ENCODE assay signal across 7 cellular contexts in genomic region chr4:109731052-109731545, GRCh38. TPM values are rescaled to one million over a fixed set of nuclear protein-coding genes. Genes with fewer than 3 reads are reported as not detected.
A peak's percentile ranks its signal among the peaks of the same experiment; 100 is the strongest.
DNase-seq lines count a peak whose midpoint lies in the region; ATAC-seq and TF ChIP-seq lines count a peak whose summit lies in the region.
"Not testable (repeated sequence)": the region's sequence is repeated elsewhere in the genome, so short reads cannot be mapped to it uniquely, and the experiment has no call there.

No MANE protein-coding gene starts in this region.

- WGBS in body of pancreas, 2 donors = 86 to 88% methylated on average over 11 of the region's 11 CpGs

- not testable (repeated sequence) for H2AFZ ChIP-seq in Karpas-422 (ENCODE audit: low read length)

- not testable (repeated sequence) for H3K36me3 ChIP-seq in Karpas-422 (ENCODE audit: insufficient read depth, low read length); body of pancreas (replicated peaks in 1 of 2; ENCODE audit: insufficient read depth in 1 of 2, low read depth in 2 of 2); iPS-18a (ENCODE audit: control insufficient read depth, low read depth, low read length); skeletal muscle satellite cell (ENCODE audit: insufficient read depth, low read length)

- H3K27ac Mint-ChIP-seq in Calu3 (ENCODE audit: unreplicated experiment); activated CD4-positive, alpha-beta T cell treated with anti-CD3 and anti-CD28 coated beads, Interleukin-2, amount 10 ng/mL, durations not matched to agents 7 days and 5 days; nephron progenitor cell: not testable (repeated sequence)

- peak overlapping the region; percentile 63 for H3K4me3 Mint-ChIP-seq in Calu3 (ENCODE audit: low read depth, unreplicated experiment)
- H3K4me3 Mint-ChIP-seq in activated CD4-positive, alpha-beta T cell treated with anti-CD3 and anti-CD28 coated beads, Interleukin-2, amount 10 ng/mL, durations not matched to agents 7 days and 5 days = peak overlapping the region; percentile 77
- H3K4me3 Mint-ChIP-seq in nephron progenitor cell = peak overlapping the region; percentile 86

- not testable (repeated sequence) for H3K27me3 Mint-ChIP-seq in Calu3 (ENCODE audit: unreplicated experiment); activated CD4-positive, alpha-beta T cell treated with anti-CD3 and anti-CD28 coated beads, Interleukin-2, amount 10 ng/mL, durations not matched to agents 7 days and 5 days
- peaks cover 26% of the 10 kb centered on the region for H3K27me3 Mint-ChIP-seq in nephron progenitor cell (ENCODE audit: low read depth, poor library complexity)

- H3K4me1 ChIP-seq in Karpas-422 (ENCODE audit: low read length) (peaks cover 23% of the 10 kb centered on the region), body of pancreas (peaks cover 48% of the 10 kb centered on the region), iPS-18a (ENCODE audit: control insufficient read depth, low read depth, low read length) (peaks cover 14% of the 10 kb centered on the region), skeletal muscle satellite cell (ENCODE audit: control insufficient read depth, insufficient read depth, low read length) (peaks cover 17% of the 10 kb centered on the region)

- peaks cover 30% of the 10 kb centered on the region for H3K79me2 ChIP-seq in Karpas-422 (ENCODE audit: low read length)

- H3K9me3 ChIP-seq in Karpas-422 (ENCODE audit: low read length); body of pancreas; iPS-18a (ENCODE audit: control insufficient read depth, low read depth, low read length); skeletal muscle satellite cell (replicated peaks; ENCODE audit: low read length): not testable (repeated sequence)

- not testable (repeated sequence) for H3K9me3 Mint-ChIP-seq in Calu3 (ENCODE audit: low read depth, unreplicated experiment); activated CD4-positive, alpha-beta T cell treated with anti-CD3 and anti-CD28 coated beads, Interleukin-2, amount 10 ng/mL, durations not matched to agents 7 days and 5 days; nephron progenitor cell

- H3K9ac ChIP-seq in Karpas-422 (ENCODE audit: low read length) (peak overlapping the region; percentile 78; the same call in 1 of the 2 replicates), iPS-18a (ENCODE audit: low read length) (peak overlapping the region; percentile 77), skeletal muscle satellite cell (ENCODE audit: low read depth, low read length) (peak overlapping the region; percentile 81)

- H3K27ac ChIP-seq in Karpas-422 (ENCODE audit: low read length); iPS-18a (ENCODE audit: low read length): not testable (repeated sequence)
- peak overlapping the region; percentile 91 to 97 (median 96) for H3K27ac ChIP-seq in body of pancreas

- H4K20me1 ChIP-seq in Karpas-422 (ENCODE audit: insufficient read depth, low read depth, low read length) = peaks cover 10% of the 10 kb centered on the region; the same call in 1 of the 2 replicates

- H3K4me1 Mint-ChIP-seq in Calu3 (ENCODE audit: low read depth, unreplicated experiment) = peaks cover 16% of the 10 kb centered on the region
- H3K4me1 Mint-ChIP-seq in activated CD4-positive, alpha-beta T cell treated with anti-CD3 and anti-CD28 coated beads, Interleukin-2, amount 10 ng/mL, durations not matched to agents 7 days and 5 days = peaks cover 19% of the 10 kb centered on the region
- peaks cover 18% of the 10 kb centered on the region for H3K4me1 Mint-ChIP-seq in nephron progenitor cell

- H3K27me3 ChIP-seq in Karpas-422 (ENCODE audit: low read length); body of pancreas; iPS-18a (ENCODE audit: control insufficient read depth, insufficient read depth, low read length); skeletal muscle satellite cell (ENCODE audit: control insufficient read depth, insufficient read depth, low read length): not testable (repeated sequence)

- not testable (repeated sequence) for TF ChIP-seq CTCF in Calu3 (IDR thresholded peaks at IDR 0.05; ENCODE audit: unreplicated experiment); body of pancreas (IDR thresholded peaks at IDR 0.05); nephron progenitor cell (IDR thresholded peaks at IDR 0.05)

- POLR2A ChIA-PET in activated CD4-positive, alpha-beta T cell treated with anti-CD3 and anti-CD28 coated beads, Interleukin-2, amount 10 ng/mL, durations not matched to agents 7 days and 5 days (lab: Charles Lee) = interaction anchor here (0.6 kb wide), 1 partner anchor 12 kb away, joined by 3 read pairs; no protein-coding TSS in a partner anchor

- H3K9me2 ChIP-seq in Karpas-422 (replicated peaks; ENCODE audit: insufficient read depth, low read length) = not testable (repeated sequence)

- TF ChIP-seq POLR2A in body of pancreas (IDR thresholded peaks at IDR 0.05) = not testable (repeated sequence)

- H3K4me2 ChIP-seq in Karpas-422 (ENCODE audit: low read depth, low read length, poor library complexity, severe bottlenecking) (peak overlapping the region; percentile 95), skeletal muscle satellite cell (ENCODE audit: low read length) (peak overlapping the region; percentile 97)

- CTCF ChIA-PET in Calu3 (lab: Charles Lee) = not testable (repeated sequence)
- CTCF ChIA-PET in activated CD4-positive, alpha-beta T cell treated with anti-CD3 and anti-CD28 coated beads, Interleukin-2, amount 10 ng/mL, durations not matched to agents 7 days and 5 days (lab: Charles Lee) = interaction anchor here (1.4 to 2.7 kb wide), 4 partner anchors 9 to 298 kb away, joined by 3 to 7 read pairs (median 4); partner anchors contain the start of gene SEC24B

- ATAC-seq in body of pancreas = not testable (repeated sequence)

- intact Hi-C loops in Calu3 (cut with micrococcal nuclease; ENCODE audit: unreplicated experiment) = not testable (repeated sequence)
- intact Hi-C loops in body of pancreas (cut with DNase I) = loop anchor here (5.0 kb wide), 1 partner anchor 81 kb away; no protein-coding TSS in a partner anchor

- DNase-seq in Calu3; Karpas-422; activated CD4-positive, alpha-beta T cell treated with anti-CD3 and anti-CD28 coated beads, Interleukin-2, amount 10 ng/mL, durations not matched to agents 7 days and 5 days; body of pancreas; nephron progenitor cell: not testable (repeated sequence)

- H3K4me3 ChIP-seq in Karpas-422 (ENCODE audit: low read length) (peak overlapping the region; percentile 77; the same call in 1 of the 2 replicates), iPS-18a (ENCODE audit: low read length) (peak overlapping the region; percentile 88), skeletal muscle satellite cell (ENCODE audit: low read length) (peak overlapping the region; percentile 89)
- H3K4me3 ChIP-seq in body of pancreas = not testable (repeated sequence)

- not testable (repeated sequence) for BruUV-seq in Calu3 (replicated peaks; lab: Mats Ljungman, UMichigan)

- peaks cover 34% of the 10 kb centered on the region for H3K36me3 Mint-ChIP-seq in Calu3 (ENCODE audit: insufficient read depth, unreplicated experiment)
- not testable (repeated sequence) for H3K36me3 Mint-ChIP-seq in activated CD4-positive, alpha-beta T cell treated with anti-CD3 and anti-CD28 coated beads, Interleukin-2, amount 10 ng/mL, durations not matched to agents 7 days and 5 days (ENCODE audit: low read depth); nephron progenitor cell (ENCODE audit: low read depth)

RNA-seq across cellular contexts. Expression of gene PLA2G12A, which starts 1.2 kb away (rescaled TPM):
- total RNA-seq in Calu3 (2022) = 45.0 and 45.4 TPM in 2 replicates
- 5.8 and 20.6 TPM in 2 replicates for total RNA-seq in Karpas-422 (2014; rRNA removed; shearing (Covaris generic); ENCODE audit: low replicate concordance)
- 10 to 100 TPM; 18.7 TPM for total RNA-seq in activated CD4-positive, alpha-beta T cell treated with anti-CD3 and anti-CD28 coated beads, Interleukin-2, amount 10 ng/mL, durations not matched to agents 7 days and 5 days
- total RNA-seq in body of pancreas = 10 to 100 TPM; 17.1 to 18.5 TPM
- 11.9 and 90.4 TPM in 2 replicates for total RNA-seq in skeletal muscle satellite cell (2012; rRNA removed)

RNA-seq across cellular contexts. Expression of gene CASP6, which starts 27.9 kb away (rescaled TPM):
- total RNA-seq in Calu3 (2022) = 16.1 and 22.3 TPM in 2 replicates
- total RNA-seq in Karpas-422 (2014; rRNA removed; shearing (Covaris generic); ENCODE audit: low replicate concordance) = 7.8 and 16.6 TPM in 2 replicates
- 10 to 100 TPM; 25.7 to 31.5 TPM for total RNA-seq in activated CD4-positive, alpha-beta T cell treated with anti-CD3 and anti-CD28 coated beads, Interleukin-2, amount 10 ng/mL, durations not matched to agents 7 days and 5 days
- 1 to 10 TPM; 8.6 to 9.6 TPM for total RNA-seq in body of pancreas
- 8.9 and 22.9 TPM in 2 replicates for total RNA-seq in skeletal muscle satellite cell (2012; rRNA removed)
